7 cellular contexts compared by ENCODE assay signal in genomic region chr5:72355706-72356299, GRCh38. TPM values are rescaled to one million over a fixed set of nuclear protein-coding genes. Genes with fewer than 3 reads are reported as not detected.
DNase-seq lines count a peak whose midpoint lies in the region; ATAC-seq, FAIRE-seq and TF ChIP-seq lines count a peak whose summit lies in the region.

No MANE protein-coding gene starts in this region.

- in situ Hi-C loops in Panc1 (cut with HindIII; ENCODE audit: low pct_unique_long_range_greater_than_20kb, low sequenced_read_pairs): no loop called here

- H3K4me3 ChIP-seq in Panc1 (ENCODE audit: low read depth in 2 of 2, low read length in 2 of 2): no peak overlapping the region

- no peak for TF ChIP-seq POLR2A in GM12891 (IDR thresholded peaks at IDR 0.05; ENCODE audit: low read depth, low read length)

- FAIRE-seq in GM12891 (lab: Jason Lieb, UNC): peak; percentile 47

- no peaks in the 10 kb centered on the region; the same call in 1 of the 2 replicates for H3K36me3 ChIP-seq in Panc1 (ENCODE audit: control insufficient read depth, insufficient read depth, low read length)

- DNase-seq in GM12891 (ENCODE audit: insufficient read length, low spot score): no peak
- no peak for DNase-seq in Panc1 (ENCODE audit: low read depth, low spot score)
- peak; percentile 59 for DNase-seq in fibroblast of peridontal ligament (ENCODE audit: extremely low read depth)
- DNase-seq in pons (ENCODE audit: low spot score): peak; percentile 77
- no peak for DNase-seq in DMS79 (lab: John Stamatoyannopoulos, UW)
- no peak for DNase-seq in NCI-H187 (lab: John Stamatoyannopoulos, UW)
- no peak for DNase-seq in HPDE6-E6E7 (ENCODE audit: extremely low spot score)

- BruUV-seq in Panc1 (replicated peaks; lab: Mats Ljungman, UMichigan): no TSS peak

- no peaks in the 10 kb centered on the region for H3K9me3 ChIP-seq in Panc1 (ENCODE audit: control insufficient read depth, insufficient read depth, low read depth, low read length)

- intact Hi-C loops in Panc1 (cut with micrococcal nuclease; ENCODE audit: unreplicated experiment): no loop called here

- H3K4me1 ChIP-seq in Panc1 (ENCODE audit: control insufficient read depth, insufficient read depth, low read length): no peaks in the 10 kb centered on the region

- peak; percentile 81 for TF ChIP-seq CTCF in Panc1 (IDR thresholded peaks at IDR 0.05)

- CTCF ChIA-PET in Panc1 (lab: Charles Lee): no interaction called here

- H3K27ac ChIP-seq in Panc1 (ENCODE audit: low read length): no peak overlapping the region

- POLR2A ChIA-PET in Panc1 (lab: Charles Lee): no interaction called here

- no peaks in the 10 kb centered on the region for H3K27me3 ChIP-seq in Panc1 (ENCODE audit: control insufficient read depth, insufficient read depth, low read length)

- ATAC-seq in Panc1: peak; percentile 91

TF ChIP-seq in GM12891, 5 proteins besides CTCF, POLR2A, EP300 and RAD21:
- no peak for TF ChIP-seq POLR2AphosphoS5 (IDR thresholded peaks at IDR 0.05; ENCODE audit: low read depth, low read length)
- TF ChIP-seq POU2F2 (IDR thresholded peaks at IDR 0.05; ENCODE audit: low read depth, low read length): no peak
- TF ChIP-seq PAX5 (IDR thresholded peaks at IDR 0.05; ENCODE audit: insufficient read depth, low read length, severe bottlenecking): no peak
- TF ChIP-seq TAF1 (IDR thresholded peaks at IDR 0.05; ENCODE audit: low read depth, low read length): no peak
- TF ChIP-seq SPI1 (IDR thresholded peaks at IDR 0.05; ENCODE audit: low read depth, low read length): no peak

RNA-seq across cellular contexts. Expression of gene PTCD2, which starts 35.6 kb away (rescaled TPM):
- polyA plus RNA-seq in GM12891 (2012; ENCODE audit: low read depth, missing spikeins): 5.2 TPM
- total RNA-seq in Panc1 (2021; ENCODE audit: unreplicated experiment): 13.0 TPM
- polyA plus RNA-seq in Panc1 (2012; ENCODE audit: insufficient read length): 8.2 TPM

RNA-seq across cellular contexts. Expression of gene MRPS27, which starts 35.8 kb away (rescaled TPM):
- 41.7 TPM for polyA plus RNA-seq in GM12891 (2012; ENCODE audit: low read depth, missing spikeins)
- total RNA-seq in Panc1 (2021; ENCODE audit: unreplicated experiment): 67.2 TPM
- 43.7 TPM for polyA plus RNA-seq in Panc1 (2012; ENCODE audit: insufficient read length)

Comparison
In these comparisons a context has a peak if more than half of its experiments do, and no peak if none do; other contexts are left out.
1. DNase-seq: peak in fibroblast of peridontal ligament (single experiment) and pons (single experiment); none in GM12891 (single experiment), Panc1 (single experiment), DMS79 (single experiment), NCI-H187 (0 of 2) and HPDE6-E6E7 (single experiment).